In the genomic region with DNA sequence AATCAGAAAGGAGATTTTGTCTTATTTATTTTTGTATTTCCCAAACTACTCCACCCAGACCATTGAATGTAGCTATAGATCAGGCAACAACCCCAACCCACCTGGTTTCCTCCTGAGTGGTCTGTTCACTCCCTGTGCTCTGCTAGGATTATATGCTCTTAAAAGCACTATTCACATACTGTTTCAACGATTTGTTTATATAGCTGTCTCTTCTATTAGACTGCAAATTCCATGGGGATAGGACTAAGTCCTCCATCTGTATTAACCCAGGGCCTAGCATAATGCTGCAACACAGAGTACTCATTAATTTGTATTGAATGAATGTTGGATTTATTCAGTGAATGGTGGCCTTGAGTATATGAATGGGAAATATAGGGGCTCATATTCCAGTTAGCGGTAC, we compare ENCODE assay signal across 15 cellular contexts.
"Had no signal": no experiment of that assay in that cellular context is flagged by ENCODE, and none has a peak within 500 bp of the region (broad histone marks: within the 10 kb centered on the region; RNA-seq: fewer than 3 reads in every experiment).

No MANE protein-coding gene starts in this region.

- H3K4me1 Mint-ChIP-seq: activated CD4-positive, alpha-beta memory T cell treated with anti-CD3 and anti-CD28 coated beads, Interleukin-2, amount 10 ng/mL, durations not matched to agents 7 days and 5 days; activated naive CD4-positive, alpha-beta T cell treated with anti-CD3 and anti-CD28 coated beads, Interleukin-2, amount 50 U/mL, for 24 hours; stimulated activated naive B cell treated with anti-CD40 and anti-IgM and Interleukin-4, amounts not matched to agents 10 μg/mL and 1 μg/mL and 100 μg/mL, for 72 hours had no signal

- H3K36me3 ChIP-seq: adrenal gland, neural progenitor cell, thyroid gland, vagina had no signal

- H3K27me3 Mint-ChIP-seq: activated CD4-positive, alpha-beta memory T cell treated with anti-CD3 and anti-CD28 coated beads, Interleukin-2, amount 10 ng/mL, durations not matched to agents 7 days and 5 days; activated CD4-positive, alpha-beta T cell treated with anti-CD3 and anti-CD28 coated beads for 36 hours; activated naive CD4-positive, alpha-beta T cell treated with anti-CD3 and anti-CD28 coated beads, Interleukin-2, amount 50 U/mL, for 24 hours; stimulated activated naive B cell treated with anti-CD40 and anti-IgM and Interleukin-4, amounts not matched to agents 10 μg/mL and 1 μg/mL and 100 μg/mL, for 72 hours had no signal

- H3K4me3 ChIP-seq: adrenal gland, coronary artery, neural progenitor cell, thyroid gland, vagina had no signal

- H3K27ac ChIP-seq: adrenal gland, coronary artery, foreskin keratinocyte, neural progenitor cell, thyroid gland, vagina had no signal

- H3K27ac Mint-ChIP-seq: activated CD4-positive, alpha-beta memory T cell treated with anti-CD3 and anti-CD28 coated beads, Interleukin-2, amount 10 ng/mL, durations not matched to agents 7 days and 5 days; activated CD4-positive, alpha-beta T cell treated with anti-CD3 and anti-CD28 coated beads for 36 hours; activated naive CD4-positive, alpha-beta T cell treated with anti-CD3 and anti-CD28 coated beads, Interleukin-2, amount 50 U/mL, for 24 hours; neural progenitor cell; stimulated activated naive B cell treated with anti-CD40 and anti-IgM and Interleukin-4, amounts not matched to agents 10 μg/mL and 1 μg/mL and 100 μg/mL, for 72 hours had no signal

- H3K4me1 ChIP-seq: adrenal gland had no signal

- H3K9me3 Mint-ChIP-seq: activated CD4-positive, alpha-beta memory T cell treated with anti-CD3 and anti-CD28 coated beads, Interleukin-2, amount 10 ng/mL, durations not matched to agents 7 days and 5 days; activated naive CD4-positive, alpha-beta T cell treated with anti-CD3 and anti-CD28 coated beads, Interleukin-2, amount 50 U/mL, for 24 hours; activated T-cell treated with anti-CD3 and anti-CD28 coated beads, Interleukin-2, amount 50 U/mL, for 4 hours; neural progenitor cell had no signal

- DNase-seq: activated CD4-positive, alpha-beta memory T cell treated with anti-CD3 and anti-CD28 coated beads, Interleukin-2, amount 10 ng/mL, durations not matched to agents 7 days and 5 days; activated CD4-positive, alpha-beta T cell treated with anti-CD3 and anti-CD28 coated beads for 36 hours; activated effector memory CD4-positive, alpha-beta T cell treated with anti-CD3 and anti-CD28 coated beads, Interleukin-2, amount 50 U/mL, for 16 hours; activated T-cell treated with anti-CD3 and anti-CD28 coated beads, Interleukin-2, amount 50 U/mL, for 4 hours; adrenal gland; central memory CD4-positive, alpha-beta T cell; effector CD4-positive, alpha-beta T cell; foreskin keratinocyte; stimulated activated naive B cell treated with anti-CD40 and anti-IgM and Interleukin-4, amounts not matched to agents 10 μg/mL and 1 μg/mL and 100 μg/mL, for 72 hours; T-helper 2 cell; thyroid gland had no signal

- H3K9me3 ChIP-seq: adrenal gland, thyroid gland, vagina had no signal

- H3K27me3 ChIP-seq: adrenal gland, foreskin keratinocyte, neural progenitor cell, thyroid gland, vagina had no signal

- H3K4me3 Mint-ChIP-seq: activated CD4-positive, alpha-beta memory T cell treated with anti-CD3 and anti-CD28 coated beads, Interleukin-2, amount 10 ng/mL, durations not matched to agents 7 days and 5 days; activated CD4-positive, alpha-beta T cell treated with anti-CD3 and anti-CD28 coated beads for 36 hours; activated naive CD4-positive, alpha-beta T cell treated with anti-CD3 and anti-CD28 coated beads, Interleukin-2, amount 50 U/mL, for 24 hours; activated T-cell treated with anti-CD3 and anti-CD28 coated beads, Interleukin-2, amount 50 U/mL, for 4 hours; neural progenitor cell; stimulated activated naive B cell treated with anti-CD40 and anti-IgM and Interleukin-4, amounts not matched to agents 10 μg/mL and 1 μg/mL and 100 μg/mL, for 72 hours had no signal

- H3K36me3 Mint-ChIP-seq: activated naive CD4-positive, alpha-beta T cell treated with anti-CD3 and anti-CD28 coated beads, Interleukin-2, amount 50 U/mL, for 24 hours; neural progenitor cell; stimulated activated naive B cell treated with anti-CD40 and anti-IgM and Interleukin-4, amounts not matched to agents 10 μg/mL and 1 μg/mL and 100 μg/mL, for 72 hours had no signal
